8 cellular contexts compared by ENCODE assay signal in genomic region chr7:118214833-118215182, GRCh38. TPM values are rescaled to one million over a fixed set of nuclear protein-coding genes. Genes with fewer than 3 reads are reported as not detected.
DNase-seq lines count a peak whose midpoint lies in the region; ATAC-seq lines count a peak whose summit lies in the region.

No MANE protein-coding gene starts in this region.

- no peaks in the 10 kb centered on the region for H3K36me3 Mint-ChIP-seq in activated naive CD8-positive, alpha-beta T cell treated with anti-CD3 and anti-CD28 coated beads, Interleukin-2, amount 50 U/mL, for 24 hours (ENCODE audit: low read depth)
- H3K36me3 Mint-ChIP-seq in naive B cell: no peaks in the 10 kb centered on the region

- H3K27ac Mint-ChIP-seq in activated naive CD8-positive, alpha-beta T cell treated with anti-CD3 and anti-CD28 coated beads, Interleukin-2, amount 50 U/mL, for 24 hours: peak overlapping the region; percentile 89
- peak overlapping the region in 4 of 6 donors; percentile 37 to 94 (median 54) for H3K27ac Mint-ChIP-seq in naive B cell

- ATAC-seq in GM18502 (IDR thresholded peaks at IDR 0.05; ENCODE audit: poor library complexity, unreplicated experiment) (peak; percentile 17), HG02884 (IDR thresholded peaks at IDR 0.05; ENCODE audit: unreplicated experiment) (peak; percentile 12), naive B cell (ENCODE audit: low read depth in 2 of 2) (peak; percentile 9 to 20), GM21447 (IDR thresholded peaks at IDR 0.05; ENCODE audit: unreplicated experiment) (no peak)
- ATAC-seq in activated naive CD8-positive, alpha-beta T cell treated with anti-CD3 and anti-CD28 coated beads, Interleukin-2, amount 50 U/mL, for 24 hours: no peak

- peaks cover 13% of the 10 kb centered on the region for H3K4me1 Mint-ChIP-seq in activated naive CD8-positive, alpha-beta T cell treated with anti-CD3 and anti-CD28 coated beads, Interleukin-2, amount 50 U/mL, for 24 hours
- peaks cover 13 to 18% (median 16%) of the 10 kb centered on the region in 3 donors for H3K4me1 Mint-ChIP-seq in naive B cell

- H3K27me3 Mint-ChIP-seq in activated naive CD8-positive, alpha-beta T cell treated with anti-CD3 and anti-CD28 coated beads, Interleukin-2, amount 50 U/mL, for 24 hours: peaks cover 11% of the 10 kb centered on the region
- H3K27me3 Mint-ChIP-seq in naive B cell: peaks cover 29 to 37% (median 31%) of the 10 kb centered on the region in 3 donors

- no peaks in the 10 kb centered on the region for H3K9me3 Mint-ChIP-seq in activated naive CD8-positive, alpha-beta T cell treated with anti-CD3 and anti-CD28 coated beads, Interleukin-2, amount 50 U/mL, for 24 hours
- no peaks in the 10 kb centered on the region for H3K9me3 Mint-ChIP-seq in naive B cell

- peak overlapping the region; percentile 81 for H3K4me3 Mint-ChIP-seq in activated naive CD8-positive, alpha-beta T cell treated with anti-CD3 and anti-CD28 coated beads, Interleukin-2, amount 50 U/mL, for 24 hours
- H3K4me3 Mint-ChIP-seq in naive B cell: peak overlapping the region; percentile 81 to 96 (median 90)

- no peak for DNase-seq in activated naive CD8-positive, alpha-beta T cell treated with anti-CD3 and anti-CD28 coated beads, Interleukin-2, amount 50 U/mL, for 24 hours
- DNase-seq in naive B cell (no peak), foreskin melanocyte (no peak), cerebellar cortex (ENCODE audit: low spot score) (no peak)
- no peak for DNase-seq in activated CD4-positive, alpha-beta T cell treated with anti-CD3 and anti-CD28 coated beads for 48 hours

RNA-seq across cellular contexts. Expression of gene ANKRD7, which starts 9.7 kb away (rescaled TPM):
- polyA plus RNA-seq in naive B cell (ENCODE audit: low read depth in 6 of 6): 1 to 10 TPM in 1 of 6 donors, not detected in 5; 2.2 TPM

RNA-seq across cellular contexts. Expression of gene LSM8, which starts 30.8 kb away (rescaled TPM):
- polyA plus RNA-seq in naive B cell (ENCODE audit: low read depth in 6 of 6): 10 to 100 TPM; 23.9 to 51.7 (median 41.2) TPM

Comparison
In these comparisons a context has a peak if more than half of its experiments do, and no peak if none do; other contexts are left out.
1. ATAC-seq: peak in GM18502 (single experiment), HG02884 (single experiment) and naive B cell (2 of 2); none in activated naive CD8-positive, alpha-beta T cell treated with anti-CD3 and anti-CD28 coated beads, Interleukin-2, amount 50 U/mL, for 24 hours (single experiment) and GM21447 (single experiment).